8 cellular contexts compared by ENCODE assay signal in the genomic region with DNA sequence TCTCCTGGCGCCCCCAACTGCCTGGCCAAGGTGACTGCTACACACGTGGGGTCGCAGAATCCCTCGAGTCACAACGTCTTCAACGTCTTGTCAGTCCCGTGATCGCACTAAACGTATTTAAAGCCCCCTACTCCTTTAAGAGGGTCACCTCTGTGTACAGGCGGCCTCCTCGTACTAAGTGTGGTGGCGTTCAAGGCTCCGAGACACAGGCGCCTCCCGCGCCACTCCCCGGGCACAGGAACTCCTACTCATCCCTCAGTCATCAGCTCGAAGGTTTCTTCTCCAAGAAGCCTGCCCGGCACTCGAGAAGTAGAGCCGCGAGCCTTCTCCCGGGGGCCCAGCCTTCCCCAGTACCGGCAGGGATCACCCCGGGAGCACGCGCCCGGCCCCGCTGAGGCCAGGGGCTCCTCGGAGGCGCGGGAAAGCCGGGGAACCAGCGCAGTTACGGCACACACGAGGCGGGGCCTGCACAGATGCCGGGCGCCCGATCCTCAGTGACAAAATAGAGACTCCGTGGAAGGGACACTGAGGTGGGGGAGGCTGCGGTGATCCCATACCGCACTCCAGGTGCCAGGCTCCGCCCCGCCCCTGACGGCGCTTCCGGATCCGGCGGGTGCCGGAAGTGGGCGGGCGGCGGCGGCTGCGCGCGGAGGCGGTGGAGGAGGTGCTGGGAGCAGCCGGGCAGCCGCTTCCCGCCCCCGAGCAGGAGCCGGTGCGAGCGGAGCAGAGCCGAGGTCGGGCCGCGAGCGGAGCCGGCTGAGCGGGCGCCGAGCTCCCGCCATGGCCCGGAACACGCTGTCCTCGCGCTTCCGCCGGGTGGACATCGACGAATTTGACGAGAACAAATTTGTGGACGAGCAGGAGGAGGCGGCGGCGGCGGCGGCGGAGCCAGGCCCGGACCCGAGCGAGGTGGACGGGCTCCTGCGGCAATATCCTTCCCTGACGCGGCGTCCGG. TPM values are rescaled to one million over a fixed set of nuclear protein-coding genes. Genes with fewer than 3 reads are reported as not detected.
A peak's percentile ranks its signal among the peaks of the same experiment; 100 is the strongest.
DNase-seq lines count a peak whose midpoint lies in the region; TF ChIP-seq lines count a peak whose summit lies in the region.

No MANE protein-coding gene starts in this region.

- peak; percentile 15 for TF ChIP-seq CTCF in GM20000 (IDR thresholded peaks at IDR 0.05; ENCODE audit: extremely low read depth, missing control alignments)
- TF ChIP-seq CTCF in OCI-LY7 (conservative IDR thresholded peaks at IDR 0.05; ENCODE audit: low read length): peak; percentile 77

- no peaks in the 10 kb centered on the region for H3K9me3 ChIP-seq in OCI-LY7 (ENCODE audit: low read length)

- H3K36me3 ChIP-seq in OCI-LY7 (ENCODE audit: insufficient read depth, low read length): peaks cover 39% of the 10 kb centered on the region

- peak overlapping the region; percentile 79 for H3K4me3 ChIP-seq in OCI-LY7 (ENCODE audit: low read depth, low read length, poor library complexity, severe bottlenecking)

- peak overlapping the region; percentile 95 for H3K4me2 ChIP-seq in OCI-LY7 (ENCODE audit: low read length)

- intact Hi-C loops in OCI-LY7 (cut with micrococcal nuclease; ENCODE audit: unreplicated experiment): loop anchor here (2.0 to 5.0 kb wide), 2 partner anchors 72 to 374 kb away; a partner anchor contains a TSS

- peak overlapping the region; percentile 6; the same call in 1 of the 2 replicates for H2AFZ ChIP-seq in OCI-LY7 (ENCODE audit: low read length)

- TSS peak; percentile 94 for BruUV-seq in OCI-LY7 (replicated peaks; lab: Mats Ljungman, UMichigan)

- DNase-seq in D341Med (ENCODE audit: low spot score) (peak; percentile 97), GM20000 (ENCODE audit: low spot score) (peak; percentile 97), HT1080 (ENCODE audit: low read depth) (peak; percentile 88), OCI-LY7 (ENCODE audit: low spot score) (peak; percentile 89), activated T-cell treated with anti-CD3 and anti-CD28 coated beads for 48 hours (ENCODE audit: low read depth) (peak; percentile 95), epithelial cell of prostate (ENCODE audit: low read depth, low spot score) (peak; percentile 33), mucosa of gallbladder (ENCODE audit: low spot score) (peak; percentile 85)
- peak; percentile 85 for DNase-seq in stimulated activated CD8-positive, alpha-beta memory T cell treated with anti-CD3 and anti-CD28 coated beads, Interleukin-4, amount 100 ng/mL, for 24 hours (ENCODE audit: low read depth)

- H3K9me2 ChIP-seq in OCI-LY7 (ENCODE audit: insufficient read depth, low read length): no peaks in the 10 kb centered on the region

- POLR2A ChIA-PET in OCI-LY7 (lab: Charles Lee): interaction anchor here (1.5 to 1.6 kb wide), 2 partner anchors 9 to 11 kb away, joined by 3 to 4 read pairs; no protein-coding TSS in a partner anchor

- peak overlapping the region; percentile 88 for H3K27ac ChIP-seq in OCI-LY7 (ENCODE audit: low read depth, low read length, poor library complexity, severe bottlenecking)
- peak overlapping the region; percentile 98 for H3K27ac ChIP-seq in epithelial cell of prostate

- peaks cover 53% of the 10 kb centered on the region for H3K4me1 ChIP-seq in OCI-LY7 (ENCODE audit: insufficient read depth, low read length, poor library complexity, severe bottlenecking)

- CTCF ChIA-PET in OCI-LY7 (lab: Charles Lee; ENCODE audit: unreplicated experiment): no interaction called here

- H4K20me1 ChIP-seq in OCI-LY7 (ENCODE audit: insufficient read depth, low read length): peaks cover 32% of the 10 kb centered on the region

- peaks cover 62% of the 10 kb centered on the region for H3K79me2 ChIP-seq in OCI-LY7 (ENCODE audit: insufficient read depth, low read depth, low read length)

RNA-seq across cellular contexts. Expression of a gene that starts 6.9 kb away (rescaled TPM):
- 74.7 and 80.7 TPM in 2 replicates for total RNA-seq in HT1080 (2014; rRNA removed; shearing (Covaris generic))
- 96.2 and 106 TPM in 2 replicates for polyA plus RNA-seq in HT1080 (2015; cell fraction: cytosol; rRNA removed)
- 46.0 and 48.4 TPM in 2 replicates for polyA plus RNA-seq in HT1080 (2015; cell fraction: nucleus; rRNA removed)
- total RNA-seq in OCI-LY7 (2014; rRNA removed; shearing (Covaris generic)): 70.0 and 74.0 TPM in 2 replicates
- total RNA-seq in OCI-LY7 (2022) (91.5 and 107 TPM in 2 replicates), mucosa of gallbladder (33.7 TPM)

RNA-seq across cellular contexts. Expression of a gene that starts 7.0 kb away (rescaled TPM):
- total RNA-seq in HT1080 (2014; rRNA removed; shearing (Covaris generic)): 5,179 and 7,098 TPM in 2 replicates
- 2,943 and 3,535 TPM in 2 replicates for polyA plus RNA-seq in HT1080 (2015; cell fraction: cytosol; rRNA removed)
- 822 and 899 TPM in 2 replicates for polyA plus RNA-seq in HT1080 (2015; cell fraction: nucleus; rRNA removed)
- total RNA-seq in OCI-LY7 (2014; rRNA removed; shearing (Covaris generic)): 4,825 and 6,190 TPM in 2 replicates
- total RNA-seq in OCI-LY7 (2022) (1,679 and 1,713 TPM in 2 replicates), mucosa of gallbladder (704 TPM)

RNA-seq across cellular contexts. Expression of a gene that starts 15.5 kb away (rescaled TPM):
- total RNA-seq in HT1080 (2014; rRNA removed; shearing (Covaris generic)): not detected in 2 replicates
- polyA plus RNA-seq in HT1080 (2015; cell fraction: cytosol; rRNA removed): not detected in 2 replicates
- polyA plus RNA-seq in HT1080 (2015; cell fraction: nucleus; rRNA removed): not detected in 2 replicates
- not detected in 2 replicates for total RNA-seq in OCI-LY7 (2014; rRNA removed; shearing (Covaris generic))
- total RNA-seq in OCI-LY7 (2022): not detected in 2 replicates
- not detected for total RNA-seq in mucosa of gallbladder

Comparison
In these comparisons a context has a peak if more than half of its experiments do, and no peak if none do; other contexts are left out.
1. Peak in every context shown above with its lines: DNase-seq, H3K4me3 ChIP-seq and H3K27ac ChIP-seq.
2. DNase-seq: peak in every context shown above with its lines; median percentile 97 in D341Med; 97 in GM20000; 95 in activated T-cell treated with anti-CD3 and anti-CD28 coated beads for 48 hours; 89 in OCI-LY7; 88 in HT1080; 85 in mucosa of gallbladder; 85 in stimulated activated CD8-positive, alpha-beta memory T cell treated with anti-CD3 and anti-CD28 coated beads, Interleukin-4, amount 100 ng/mL, for 24 hours; 33 in epithelial cell of prostate.